In genomic region chr7:54932818-54933543, GRCh38 we compare ENCODE assay signal across 8 cellular contexts.
DNase-seq lines count a peak whose midpoint lies in the region; ATAC-seq and TF ChIP-seq lines count a peak whose summit lies in the region.

No MANE protein-coding gene starts in this region.

- H3K27ac ChIP-seq in A673 (ENCODE audit: low read depth, low read length, poor library complexity, severe bottlenecking) (no peak overlapping the region), HUES48 (ENCODE audit: low read depth, low read length) (no peak overlapping the region), SJSA1 (no peak overlapping the region)

- CTCF ChIA-PET in A673 (lab: Charles Lee), result no interaction called here

- TF ChIP-seq CTCF in A673 (conservative IDR thresholded peaks at IDR 0.05; ENCODE audit: low read depth, low read length), result no peak
- no peak for TF ChIP-seq CTCF in nephron progenitor cell (IDR thresholded peaks at IDR 0.05)

- peaks cover 18% of the 10 kb centered on the region for H3K36me3 Mint-ChIP-seq in nephron progenitor cell (ENCODE audit: low read depth)

- intact Hi-C loops in A673 (cut with micrococcal nuclease; ENCODE audit: unreplicated experiment), result no loop called here

- H3K4me1 Mint-ChIP-seq in nephron progenitor cell, result peaks cover 10% of the 10 kb centered on the region

- H3K9ac ChIP-seq in HUES48 (ENCODE audit: low read depth, low read length), result peak overlapping the region; percentile 56

- ATAC-seq in HG03159 (IDR thresholded peaks at IDR 0.05; ENCODE audit: unreplicated experiment) (no peak), GM19455 (IDR thresholded peaks at IDR 0.05; ENCODE audit: unreplicated experiment) (no peak)

- H3K9me3 ChIP-seq in A673 (ENCODE audit: low read depth, low read length, poor library complexity, severe bottlenecking) (peaks cover 5% of the 10 kb centered on the region), HUES48 (ENCODE audit: control insufficient read depth, insufficient read depth, low read length) (no peaks in the 10 kb centered on the region), SJSA1 (replicated peaks) (no peaks in the 10 kb centered on the region; the same call in 1 of the 2 replicates)

- BruUV-seq in A673 (replicated peaks; lab: Mats Ljungman, UMichigan), result no TSS peak

- H3K27ac Mint-ChIP-seq in nephron progenitor cell, result no peak overlapping the region

- DNase-seq in A673 (ENCODE audit: low spot score) (peak; percentile 52), SJSA1 (ENCODE audit: low read depth in 1 of 2, low spot score in 2 of 2) (peak; percentile 61 to 87), fibroblast of the conjunctiva (ENCODE audit: low read depth) (peak; percentile 30), nephron progenitor cell (peak; percentile 83), NOMO-1 treated with dmso at 0.1 percent for 144 hours (lab: John Stamatoyannopoulos, UW; ENCODE audit: unreplicated experiment) (no peak)

- H3K27me3 ChIP-seq in A673 (replicated peaks; ENCODE audit: insufficient read depth, low read depth, low read length, poor library complexity) (peaks cover 3% of the 10 kb centered on the region), HUES48 (ENCODE audit: control insufficient read depth, insufficient read depth, low read length) (peaks cover 16% of the 10 kb centered on the region), SJSA1 (replicated peaks) (no peaks in the 10 kb centered on the region)

- H3K27me3 Mint-ChIP-seq in nephron progenitor cell (ENCODE audit: low read depth, poor library complexity), result peaks cover 26% of the 10 kb centered on the region

- H3K4me1 ChIP-seq in A673 (ENCODE audit: insufficient read depth, low read length, poor library complexity, severe bottlenecking) (no peaks in the 10 kb centered on the region), HUES48 (ENCODE audit: control insufficient read depth, insufficient read depth, low read length) (peaks cover 6% of the 10 kb centered on the region), SJSA1 (replicated peaks) (peaks cover 7% of the 10 kb centered on the region)

- H3K9me3 Mint-ChIP-seq in nephron progenitor cell, result peaks cover 27% of the 10 kb centered on the region

- H3K4me3 ChIP-seq in A673 (ENCODE audit: low read depth, low read length, poor library complexity, severe bottlenecking), result peak overlapping the region; percentile 29
- peak overlapping the region; percentile 77 for H3K4me3 ChIP-seq in HUES48 (ENCODE audit: low read depth, low read length)
- peak overlapping the region; percentile 37 for H3K4me3 ChIP-seq in SJSA1

- H3K36me3 ChIP-seq in A673 (ENCODE audit: insufficient read depth, low read length, poor library complexity, severe bottlenecking) (no peaks in the 10 kb centered on the region), HUES48 (ENCODE audit: control insufficient read depth, insufficient read depth, low read length) (no peaks in the 10 kb centered on the region), SJSA1 (no peaks in the 10 kb centered on the region)

- peak overlapping the region; percentile 85 for H3K4me3 Mint-ChIP-seq in nephron progenitor cell

- POLR2A ChIA-PET in A673 (lab: Charles Lee; ENCODE audit: low non-redundant PET), result no interaction called here
